In genomic region chr11:120612363-120613263, GRCh38 we compare ENCODE assay signal across 1 cellular context.
TF ChIP-seq lines count a peak whose summit lies in the region.

No MANE protein-coding gene starts in this region.

TF ChIP-seq in WTC11, 78 proteins besides CTCF, POLR2A, EP300 and RAD21 (continued from another document):
- TF ChIP-seq HMGXB4 (CRISPR knock-in tag; IDR thresholded peaks at IDR 0.05), result no peak
- TF ChIP-seq RORB (CRISPR knock-in tag; IDR thresholded peaks at IDR 0.05), result no peak
- TF ChIP-seq ZNF671 (CRISPR knock-in tag; IDR thresholded peaks at IDR 0.05), result no peak
TF ChIP-seq in WTC11: peak in this region for 0.
